Comparison of ENCODE assay signal across 1 cellular context in genomic region chr16:57486858-57487834, GRCh38.
TF ChIP-seq lines count a peak whose summit lies in the region.

No MANE protein-coding gene starts in this region.

TF ChIP-seq in WTC11, 78 proteins besides CTCF, POLR2A, EP300 and RAD21 (continued from another document):
- no peak for TF ChIP-seq ARID4B (CRISPR knock-in tag; IDR thresholded peaks at IDR 0.05; ENCODE audit: borderline replicate concordance)
- no peak for TF ChIP-seq ZMAT4 (CRISPR knock-in tag; IDR thresholded peaks at IDR 0.05)
- TF ChIP-seq ATF1 (CRISPR knock-in tag; IDR thresholded peaks at IDR 0.05), result no peak
- TF ChIP-seq, protein P1, sequence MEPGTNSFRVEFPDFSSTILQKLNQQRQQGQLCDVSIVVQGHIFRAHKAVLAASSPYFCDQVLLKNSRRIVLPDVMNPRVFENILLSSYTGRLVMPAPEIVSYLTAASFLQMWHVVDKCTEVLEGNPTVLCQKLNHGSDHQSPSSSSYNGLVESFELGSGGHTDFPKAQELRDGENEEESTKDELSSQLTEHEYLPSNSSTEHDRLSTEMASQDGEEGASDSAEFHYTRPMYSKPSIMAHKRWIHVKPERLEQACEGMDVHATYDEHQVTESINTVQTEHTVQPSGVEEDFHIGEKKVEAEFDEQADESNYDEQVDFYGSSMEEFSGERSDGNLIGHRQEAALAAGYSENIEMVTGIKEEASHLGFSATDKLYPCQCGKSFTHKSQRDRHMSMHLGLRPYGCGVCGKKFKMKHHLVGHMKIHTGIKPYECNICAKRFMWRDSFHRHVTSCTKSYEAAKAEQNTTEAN (CRISPR knock-in tag; IDR thresholded peaks at IDR 0.05), result no peak
- TF ChIP-seq, protein P2, sequence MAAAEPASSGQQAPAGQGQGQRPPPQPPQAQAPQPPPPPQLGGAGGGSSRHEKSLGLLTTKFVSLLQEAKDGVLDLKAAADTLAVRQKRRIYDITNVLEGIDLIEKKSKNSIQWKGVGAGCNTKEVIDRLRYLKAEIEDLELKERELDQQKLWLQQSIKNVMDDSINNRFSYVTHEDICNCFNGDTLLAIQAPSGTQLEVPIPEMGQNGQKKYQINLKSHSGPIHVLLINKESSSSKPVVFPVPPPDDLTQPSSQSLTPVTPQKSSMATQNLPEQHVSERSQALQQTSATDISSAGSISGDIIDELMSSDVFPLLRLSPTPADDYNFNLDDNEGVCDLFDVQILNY (CRISPR knock-in tag; IDR thresholded peaks at IDR 0.05), result no peak
